Comparison of ENCODE assay signal across 1 cellular context in genomic region chr2:208025037-208025813, GRCh38.
TF ChIP-seq lines count a peak whose summit lies in the region.

Gene PLEKHM3, minus strand, starts transcription at chr2:208025527. Its CDS starts 23,888 bp downstream, at chr2:208001639.

TF ChIP-seq in WTC11, 78 proteins besides CTCF, POLR2A, EP300 and RAD21 (continued from another document):
- TF ChIP-seq AR (CRISPR knock-in tag; IDR thresholded peaks at IDR 0.05) (no peak), USF2 (CRISPR knock-in tag; IDR thresholded peaks at IDR 0.05) (peak; percentile 43; the same call in 1 of the 2 replicates), IRF2 (CRISPR knock-in tag; IDR thresholded peaks at IDR 0.05; ENCODE audit: borderline replicate concordance, low read depth) (no peak), FOXP1 (CRISPR knock-in tag; IDR thresholded peaks at IDR 0.05; ENCODE audit: borderline replicate concordance) (peak; percentile 89; the same call in 1 of the 2 replicates), CREM (CRISPR knock-in tag; IDR thresholded peaks at IDR 0.05) (no peak; the same call in 1 of the 2 replicates), ZNF121 (CRISPR knock-in tag; IDR thresholded peaks at IDR 0.05) (no peak), GRHL2 (CRISPR knock-in tag; IDR thresholded peaks at IDR 0.05; ENCODE audit: insufficient replicate concordance, severe bottlenecking) (no peak), ZNF671 (CRISPR knock-in tag; IDR thresholded peaks at IDR 0.05) (no peak), ATF1 (CRISPR knock-in tag; IDR thresholded peaks at IDR 0.05) (no peak), ZNF232 (CRISPR knock-in tag; IDR thresholded peaks at IDR 0.05) (peak; percentile 56; the same call in 1 of the 2 replicates), AFF4 (CRISPR knock-in tag; IDR thresholded peaks at IDR 0.05; ENCODE audit: borderline replicate concordance) (peak; percentile 96), TEAD4 (CRISPR knock-in tag; IDR thresholded peaks at IDR 0.05) (no peak), ZNF512 (CRISPR knock-in tag; IDR thresholded peaks at IDR 0.05; ENCODE audit: borderline replicate concordance) (no peak), CBFB (CRISPR knock-in tag; IDR thresholded peaks at IDR 0.05; ENCODE audit: low read depth) (peak; percentile 95; the same call in 1 of the 2 replicates), ZNF219 (CRISPR knock-in tag; IDR thresholded peaks at IDR 0.05; ENCODE audit: borderline replicate concordance) (no peak), ZNF425 (CRISPR knock-in tag; conservative IDR thresholded peaks at IDR 0.05) (no peak), CREB1 (CRISPR knock-in tag; IDR thresholded peaks at IDR 0.05) (peak; percentile 69; the same call in 1 of the 2 replicates), ATF2 (CRISPR knock-in tag; IDR thresholded peaks at IDR 0.05; ENCODE audit: borderline replicate concordance, low read depth) (no peak), NFYB (CRISPR knock-in tag; conservative IDR thresholded peaks at IDR 0.05; ENCODE audit: low read depth) (no peak), IRF1 (CRISPR knock-in tag; IDR thresholded peaks at IDR 0.05) (peak; percentile 67; the same call in 1 of the 2 replicates), EMX1 (CRISPR knock-in tag; IDR thresholded peaks at IDR 0.05) (no peak), CDX4 (CRISPR knock-in tag; IDR thresholded peaks at IDR 0.05; ENCODE audit: borderline replicate concordance) (no peak), HMGA2 (CRISPR knock-in tag; IDR thresholded peaks at IDR 0.05) (no peak), PREB (CRISPR knock-in tag; IDR thresholded peaks at IDR 0.05; ENCODE audit: borderline replicate concordance) (peak; percentile 89), MXD4 (CRISPR knock-in tag; IDR thresholded peaks at IDR 0.05; ENCODE audit: borderline replicate concordance) (no peak), NR1H2 (CRISPR knock-in tag; IDR thresholded peaks at IDR 0.05) (no peak), MLX (CRISPR knock-in tag; IDR thresholded peaks at IDR 0.05) (no peak), NR2C2 (CRISPR knock-in tag; IDR thresholded peaks at IDR 0.05) (peak; percentile 34; the same call in 1 of the 2 replicates), E2F4 (CRISPR knock-in tag; IDR thresholded peaks at IDR 0.05; ENCODE audit: borderline replicate concordance, low read depth) (no peak), ZNF396 (CRISPR knock-in tag; IDR thresholded peaks at IDR 0.05; ENCODE audit: borderline replicate concordance) (no peak), NR3C1 (CRISPR knock-in tag; conservative IDR thresholded peaks at IDR 0.05; ENCODE audit: low read depth) (0 out of 2 replicates have a peak, but pooled peaks have one; percentile 92), ELF4 (CRISPR knock-in tag; IDR thresholded peaks at IDR 0.05; ENCODE audit: low read depth) (no peak), JAZF1 (CRISPR knock-in tag; IDR thresholded peaks at IDR 0.05) (no peak), ETV6 (CRISPR knock-in tag; IDR thresholded peaks at IDR 0.05) (peak; percentile 83; the same call in 1 of the 2 replicates), ZMAT4 (CRISPR knock-in tag; IDR thresholded peaks at IDR 0.05) (no peak)
